Comparison of ENCODE assay signal across 8 cellular contexts in genomic region chr16:15055141-15056053, GRCh38. TPM values are rescaled to one million over a fixed set of nuclear protein-coding genes. Genes with fewer than 3 reads are reported as not detected.
DNase-seq lines count a peak whose midpoint lies in the region; ATAC-seq lines count a peak whose summit lies in the region.

No MANE protein-coding gene starts in this region.

- no peaks in the 10 kb centered on the region for H3K9me3 ChIP-seq in skeletal muscle satellite cell (replicated peaks; ENCODE audit: low read length)

- peak overlapping the region; percentile 95 for H3K9ac ChIP-seq in skeletal muscle satellite cell (ENCODE audit: low read depth, low read length)

- DNase-seq in stimulated activated CD4-positive, alpha-beta T cell treated with anti-CD3 and anti-CD28 coated beads, Interleukin-15, amount 100 ng/mL, for 24 hours, result peak; percentile 75
- DNase-seq in stimulated activated CD4-positive, alpha-beta T cell treated with anti-CD3 and anti-CD28 coated beads, Interleukin-12 subunit alpha, Interleukin-12 subunit beta, amount 100 ng/mL, for 4 hours, result no peak
- DNase-seq in NCI-H2171 (lab: John Stamatoyannopoulos, UW) (peak; percentile 61), hepatic stellate cell (ENCODE audit: low spot score) (peak; percentile 53), LoVo (ENCODE audit: low spot score) (no peak)
- DNase-seq in activated gamma-delta T cell treated with anti-CD3 and anti-CD28 coated beads, Interleukin-2, amount 50 U/mL, for 16 hours (ENCODE audit: low read depth), result peak; percentile 61

- H3K27me3 ChIP-seq in skeletal muscle satellite cell (ENCODE audit: control insufficient read depth, insufficient read depth, low read length), result no peaks in the 10 kb centered on the region

- H3K36me3 ChIP-seq in skeletal muscle satellite cell (ENCODE audit: insufficient read depth, low read length), result peaks cover 13% of the 10 kb centered on the region

- peak overlapping the region; percentile 75 for H3K4me2 ChIP-seq in skeletal muscle satellite cell (ENCODE audit: low read length)

- H3K4me1 ChIP-seq in skeletal muscle satellite cell (ENCODE audit: control insufficient read depth, insufficient read depth, low read length), result peaks cover 9% of the 10 kb centered on the region

- ATAC-seq in HG02610 (IDR thresholded peaks at IDR 0.05; ENCODE audit: unreplicated experiment), result peak; percentile 56

- peak overlapping the region; percentile 99 for H3K4me3 ChIP-seq in skeletal muscle satellite cell (ENCODE audit: low read length)

RNA-seq across cellular contexts. Expression of gene NTAN1, which starts 0.5 kb away (rescaled TPM):
- total RNA-seq in skeletal muscle satellite cell (2012; rRNA removed), result 38.0 and 66.8 TPM in 2 replicates

RNA-seq across cellular contexts. Expression of gene RRN3, which starts 38.7 kb away (rescaled TPM):
- 29.7 and 37.5 TPM in 2 replicates for total RNA-seq in skeletal muscle satellite cell (2012; rRNA removed)

Comparison
In these comparisons a context has a peak if more than half of its experiments do, and no peak if none do; other contexts are left out.
1. DNase-seq: peak in stimulated activated CD4-positive, alpha-beta T cell treated with anti-CD3 and anti-CD28 coated beads, Interleukin-15, amount 100 ng/mL, for 24 hours (single experiment), NCI-H2171 (single experiment), activated gamma-delta T cell treated with anti-CD3 and anti-CD28 coated beads, Interleukin-2, amount 50 U/mL, for 16 hours (single experiment) and hepatic stellate cell (single experiment); none in stimulated activated CD4-positive, alpha-beta T cell treated with anti-CD3 and anti-CD28 coated beads, Interleukin-12 subunit alpha, Interleukin-12 subunit beta, amount 100 ng/mL, for 4 hours (single experiment) and LoVo (single experiment).